ENCODE assay signal across 8 cellular contexts in the genomic region with DNA sequence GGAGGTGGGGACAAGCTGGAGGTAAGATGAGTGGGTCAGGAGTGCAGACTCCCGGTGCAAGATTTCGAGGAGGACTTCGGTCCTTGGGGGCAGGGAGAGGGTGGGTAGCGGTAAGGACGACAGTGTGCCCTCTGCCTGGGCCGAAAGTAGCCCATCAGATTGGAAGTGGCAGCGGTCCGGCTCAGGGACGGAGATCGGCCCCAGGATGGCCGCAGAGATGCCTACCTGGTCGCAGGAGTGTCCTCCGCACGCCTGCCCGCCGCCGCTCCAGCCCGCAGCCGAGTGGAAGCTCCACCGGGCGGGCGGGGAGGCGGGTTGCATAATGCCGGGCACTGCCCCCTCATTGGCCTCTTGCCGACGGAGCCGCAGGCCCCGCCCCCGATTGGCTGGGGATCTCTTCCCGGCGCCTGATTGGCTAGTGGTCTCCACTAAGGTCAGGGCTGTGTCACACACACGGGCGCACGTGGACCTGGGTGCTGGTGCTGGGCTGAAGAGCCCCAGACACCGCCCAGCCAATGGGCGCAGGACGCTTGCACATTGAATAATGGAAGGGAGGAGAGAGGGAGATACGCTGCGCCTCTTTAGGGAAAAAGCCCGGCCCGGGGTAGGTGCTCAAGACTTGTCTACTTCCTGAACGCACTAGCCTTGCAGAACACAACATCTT. TPM values are rescaled to one million over a fixed set of nuclear protein-coding genes. Genes with fewer than 3 reads are reported as not detected.
DNase-seq lines count a peak whose midpoint lies in the region; ATAC-seq and TF ChIP-seq lines count a peak whose summit lies in the region.

A gene with protein sequence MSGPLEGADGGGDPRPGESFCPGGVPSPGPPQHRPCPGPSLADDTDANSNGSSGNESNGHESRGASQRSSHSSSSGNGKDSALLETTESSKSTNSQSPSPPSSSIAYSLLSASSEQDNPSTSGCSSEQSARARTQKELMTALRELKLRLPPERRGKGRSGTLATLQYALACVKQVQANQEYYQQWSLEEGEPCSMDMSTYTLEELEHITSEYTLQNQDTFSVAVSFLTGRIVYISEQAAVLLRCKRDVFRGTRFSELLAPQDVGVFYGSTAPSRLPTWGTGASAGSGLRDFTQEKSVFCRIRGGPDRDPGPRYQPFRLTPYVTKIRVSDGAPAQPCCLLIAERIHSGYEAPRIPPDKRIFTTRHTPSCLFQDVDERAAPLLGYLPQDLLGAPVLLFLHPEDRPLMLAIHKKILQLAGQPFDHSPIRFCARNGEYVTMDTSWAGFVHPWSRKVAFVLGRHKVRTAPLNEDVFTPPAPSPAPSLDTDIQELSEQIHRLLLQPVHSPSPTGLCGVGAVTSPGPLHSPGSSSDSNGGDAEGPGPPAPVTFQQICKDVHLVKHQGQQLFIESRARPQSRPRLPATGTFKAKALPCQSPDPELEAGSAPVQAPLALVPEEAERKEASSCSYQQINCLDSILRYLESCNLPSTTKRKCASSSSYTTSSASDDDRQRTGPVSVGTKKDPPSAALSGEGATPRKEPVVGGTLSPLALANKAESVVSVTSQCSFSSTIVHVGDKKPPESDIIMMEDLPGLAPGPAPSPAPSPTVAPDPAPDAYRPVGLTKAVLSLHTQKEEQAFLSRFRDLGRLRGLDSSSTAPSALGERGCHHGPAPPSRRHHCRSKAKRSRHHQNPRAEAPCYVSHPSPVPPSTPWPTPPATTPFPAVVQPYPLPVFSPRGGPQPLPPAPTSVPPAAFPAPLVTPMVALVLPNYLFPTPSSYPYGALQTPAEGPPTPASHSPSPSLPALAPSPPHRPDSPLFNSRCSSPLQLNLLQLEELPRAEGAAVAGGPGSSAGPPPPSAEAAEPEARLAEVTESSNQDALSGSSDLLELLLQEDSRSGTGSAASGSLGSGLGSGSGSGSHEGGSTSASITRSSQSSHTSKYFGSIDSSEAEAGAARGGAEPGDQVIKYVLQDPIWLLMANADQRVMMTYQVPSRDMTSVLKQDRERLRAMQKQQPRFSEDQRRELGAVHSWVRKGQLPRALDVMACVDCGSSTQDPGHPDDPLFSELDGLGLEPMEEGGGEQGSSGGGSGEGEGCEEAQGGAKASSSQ (N-terminal part only) (minus strand): TSS at position 293 of the 664 bp plus-strand sequence. CDS start 1,698 bp downstream, outside the sequence.

- DNase-seq in DMS114 treated with DMSO at 0.1 percent for 48 hours (lab: John Stamatoyannopoulos, UW; ENCODE audit: unreplicated experiment) (peak; percentile 83), HPDE6-E6E7 (ENCODE audit: extremely low spot score) (peak; percentile 84), mesenteric fat pad (ENCODE audit: low spot score) (peak; percentile 99)
- peak; percentile 92 for DNase-seq in activated CD8-positive, alpha-beta memory T cell treated with anti-CD3 and anti-CD28 coated beads, Interleukin-2, amount 50 U/mL, for 48 hours
- DNase-seq in stimulated activated CD8-positive, alpha-beta memory T cell treated with anti-CD3 and anti-CD28 coated beads, Interleukin-12 subunit alpha, Interleukin-12 subunit beta, amount 100 ng/mL, for 4 hours (ENCODE audit: low read depth) = peak; percentile 78

- H3K4me1 ChIP-seq in OCI-LY1 (ENCODE audit: insufficient read depth, low read length, severe bottlenecking) = peaks cover 56% of the 10 kb centered on the region

- H3F3A ChIP-seq in OCI-LY1 (ENCODE audit: insufficient read depth, low read length) = no peaks in the 10 kb centered on the region

- peaks cover 21% of the 10 kb centered on the region for H3K36me3 ChIP-seq in OCI-LY1 (ENCODE audit: insufficient read depth, low read length)

- TF ChIP-seq CTCF in OCI-LY1 (IDR thresholded peaks at IDR 0.05; ENCODE audit: low read length) = no peak

- in situ Hi-C loops in endometrial microvascular endothelial cells (cut with HindIII; ENCODE audit: inconsistent ontology term, low pct_unique_long_range_greater_than_20kb, low sequenced_read_pairs) = no loop called here

- no peaks in the 10 kb centered on the region for H3K79me2 ChIP-seq in OCI-LY1 (ENCODE audit: insufficient read depth, low read length)

- H4K20me1 ChIP-seq in OCI-LY1 (ENCODE audit: insufficient read depth, low read length) = no peaks in the 10 kb centered on the region

- no peaks in the 10 kb centered on the region for H3K9me2 ChIP-seq in OCI-LY1 (ENCODE audit: low read depth, low read length)

- H3K4me2 ChIP-seq in OCI-LY1 (ENCODE audit: low read length) = peak within 1 kb of the TSS; percentile 77

- H3K27ac ChIP-seq in OCI-LY1 (ENCODE audit: low read depth, low read length, poor library complexity, severe bottlenecking) = peak within 1 kb of the TSS; percentile 63

- peak within 1 kb of the TSS; percentile 70 for H3K4me3 ChIP-seq in OCI-LY1 (ENCODE audit: low read depth, low read length, poor library complexity, severe bottlenecking)

- no peaks in the 10 kb centered on the region for H3K27me3 ChIP-seq in OCI-LY1 (ENCODE audit: insufficient read depth, low read length)

- ATAC-seq in GM18519 (IDR thresholded peaks at IDR 0.05; ENCODE audit: low FRiP score, unreplicated experiment) = no peak

- peak within 1 kb of the TSS; percentile 66 for H3K9ac ChIP-seq in OCI-LY1 (ENCODE audit: low read length)

- no peak within 1 kb of the TSS for H2AFZ ChIP-seq in OCI-LY1 (ENCODE audit: low read length)

- no peaks in the 10 kb centered on the region for H3K9me3 ChIP-seq in OCI-LY1 (ENCODE audit: low read length)

RNA-seq across cellular contexts. Expression of the gene that starts here (rescaled TPM):
- total RNA-seq in endometrial microvascular endothelial cells (ENCODE audit: inconsistent ontology term) = 20.4 TPM
- total RNA-seq in mesenteric fat pad = 316 TPM

Comparison
In these comparisons a context has a peak if more than half of its experiments do, and no peak if none do; other contexts are left out.
1. RNA of the gene that starts here (total RNA-seq): 316 TPM in mesenteric fat pad (single experiment); 20.4 TPM in endometrial microvascular endothelial cells (single experiment); every median in the first group is over 10 times any median in the second.
2. Peak in every context shown above with its lines, with median percentiles within 50 percentile points of each other: DNase-seq.